Comparison of ENCODE assay signal across 9 cellular contexts in genomic region chr3:5095879-5096278, GRCh38. TPM values are rescaled to one million over a fixed set of nuclear protein-coding genes. Genes with fewer than 3 reads are reported as not detected.
DNase-seq lines count a peak whose midpoint lies in the region; ATAC-seq and TF ChIP-seq lines count a peak whose summit lies in the region.
"Had no signal": no experiment of that assay in that cellular context is flagged by ENCODE, and none has a peak within 500 bp of the region (broad histone marks: within the 10 kb centered on the region; RNA-seq: fewer than 3 reads in every experiment).

No MANE protein-coding gene starts in this region.

- H3K36me3 Mint-ChIP-seq in mesothelial cell of epicardium: no peaks in the 10 kb centered on the region

- 1 to 2% methylated on average over 9 to 32 of the region's 33 CpGs for WGBS in tibial nerve, 2 donors

- H3K4me3 Mint-ChIP-seq in mesothelial cell of epicardium: peak overlapping the region; percentile 58

- H3K27ac Mint-ChIP-seq in mesothelial cell of epicardium: no peak overlapping the region

- H3K4me1 ChIP-seq in tibial nerve: peaks cover 0 to 13% (median 6%) of the 10 kb centered on the region in 4 donors

- peaks cover 0 to 8% of the 10 kb centered on the region in 2 donors for H3K27me3 ChIP-seq in tibial nerve

- no peaks in the 10 kb centered on the region for H3K9me3 Mint-ChIP-seq in mesothelial cell of epicardium

- H3K27ac ChIP-seq in tibial nerve: peak overlapping the region in 1 of 4 donors; percentile 10
- H3K27ac ChIP-seq: RWPE1 had no signal

- ATAC-seq in HG02759 (IDR thresholded peaks at IDR 0.05; ENCODE audit: unreplicated experiment): no peak

- DNase-seq in activated CD8-positive, alpha-beta memory T cell treated with anti-CD3 and anti-CD28 coated beads, Interleukin-2, amount 50 U/mL, for 48 hours: peak; percentile 62
- DNase-seq in activated CD8-positive, alpha-beta memory T cell treated with anti-CD3 and anti-CD28 coated beads for 24 hours: no peak
- DNase-seq in fibroblast of pulmonary artery (ENCODE audit: low read depth) (peak; percentile 41), mesothelial cell of epicardium (ENCODE audit: low spot score in 2 of 2, unreplicated experiment in 2 of 2) (peak; percentile 47 to 74), tibial nerve (ENCODE audit: low spot score in 2 of 2) (no peak), NCI-H1092 (lab: John Stamatoyannopoulos, UW) (no peak), NCI-H524 treated with DMSO at 0.1 percent for 48 hours (lab: John Stamatoyannopoulos, UW) (no peak)

- no peaks in the 10 kb centered on the region for H3K9me3 ChIP-seq in tibial nerve

- peaks cover 10% of the 10 kb centered on the region for H3K4me1 Mint-ChIP-seq in mesothelial cell of epicardium

- H3K36me3 ChIP-seq in tibial nerve: no peaks in the 10 kb centered on the region

- no peak for TF ChIP-seq CTCF in fibroblast of pulmonary artery (IDR thresholded peaks at IDR 0.05; ENCODE audit: low read length, missing control alignments)
- peak; percentile 36 for TF ChIP-seq CTCF in mesothelial cell of epicardium (IDR thresholded peaks at IDR 0.05; ENCODE audit: unreplicated experiment)
- TF ChIP-seq CTCF in tibial nerve (IDR thresholded peaks at IDR 0.05): no peak

- no peak for TF ChIP-seq EP300 in tibial nerve (IDR thresholded peaks at IDR 0.05)

- no peak for TF ChIP-seq POLR2A in tibial nerve (IDR thresholded peaks at IDR 0.05)

- H3K4me3 ChIP-seq in fibroblast of pulmonary artery (replicated peaks; ENCODE audit: low read depth, low read length): peak overlapping the region; percentile 33
- H3K4me3 ChIP-seq in tibial nerve: peak overlapping the region; percentile 5 to 45 (median 18)

- peaks cover 27% of the 10 kb centered on the region for H3K27me3 Mint-ChIP-seq in mesothelial cell of epicardium (ENCODE audit: low read depth)

RNA-seq across cellular contexts. Expression of gene ARL8B, which starts 26.2 kb away (rescaled TPM):
- total RNA-seq in mesothelial cell of epicardium: 33.5 to 36.9 TPM (median 35.2 TPM) in 3 replicates
- total RNA-seq in tibial nerve: 10 to 100 TPM; 47.6 to 54.4 (median 49.4) TPM

Comparison
In these comparisons a context has a peak if more than half of its experiments do, and no peak if none do; other contexts are left out.
1. DNase-seq: peak in activated CD8-positive, alpha-beta memory T cell treated with anti-CD3 and anti-CD28 coated beads, Interleukin-2, amount 50 U/mL, for 48 hours (single experiment), fibroblast of pulmonary artery (single experiment) and mesothelial cell of epicardium (2 of 2); none in activated CD8-positive, alpha-beta memory T cell treated with anti-CD3 and anti-CD28 coated beads for 24 hours (single experiment), tibial nerve (0 of 2), NCI-H1092 (single experiment) and NCI-H524 treated with DMSO at 0.1 percent for 48 hours (single experiment).